In the genomic region with DNA sequence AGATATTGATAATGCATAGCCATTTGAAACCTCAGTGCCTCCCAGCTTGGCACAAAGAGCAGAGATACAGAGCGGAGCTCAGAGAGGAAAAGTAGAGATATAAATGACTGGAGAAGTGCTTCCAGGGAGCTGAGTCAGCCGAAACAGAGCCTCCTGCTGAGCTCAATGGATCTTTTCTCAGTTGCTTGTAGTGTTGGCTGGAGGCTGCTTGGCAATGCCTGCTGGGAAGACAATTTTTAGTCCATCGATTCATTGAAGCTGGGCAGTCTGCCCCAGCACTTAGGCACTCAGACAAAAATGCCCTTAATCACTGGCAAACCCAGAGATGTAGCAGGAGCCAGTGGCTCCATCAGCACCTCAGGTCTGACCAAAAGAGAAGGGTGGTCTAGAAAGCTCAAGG, we compare ENCODE assay signal across 2 cellular contexts.
TF ChIP-seq lines count a peak whose summit lies in the region.

No MANE protein-coding gene starts in this region.

TF ChIP-seq in GM23338, 12 proteins besides CTCF, POLR2A, EP300 and RAD21 (continued from another document):
- TF ChIP-seq JUNB (IDR thresholded peaks at IDR 0.05; ENCODE audit: unreplicated experiment), result no peak
- TF ChIP-seq, protein P1, sequence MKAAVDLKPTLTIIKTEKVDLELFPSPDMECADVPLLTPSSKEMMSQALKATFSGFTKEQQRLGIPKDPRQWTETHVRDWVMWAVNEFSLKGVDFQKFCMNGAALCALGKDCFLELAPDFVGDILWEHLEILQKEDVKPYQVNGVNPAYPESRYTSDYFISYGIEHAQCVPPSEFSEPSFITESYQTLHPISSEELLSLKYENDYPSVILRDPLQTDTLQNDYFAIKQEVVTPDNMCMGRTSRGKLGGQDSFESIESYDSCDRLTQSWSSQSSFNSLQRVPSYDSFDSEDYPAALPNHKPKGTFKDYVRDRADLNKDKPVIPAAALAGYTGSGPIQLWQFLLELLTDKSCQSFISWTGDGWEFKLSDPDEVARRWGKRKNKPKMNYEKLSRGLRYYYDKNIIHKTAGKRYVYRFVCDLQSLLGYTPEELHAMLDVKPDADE (IDR thresholded peaks at IDR 0.05), result no peak

TF ChIP-seq in HepG2, 621 proteins besides CTCF, POLR2A, EP300 and RAD21 (continued from another document):
- TF ChIP-seq CBX1 (IDR thresholded peaks at IDR 0.05; ENCODE audit: low read depth), result no peak
